In genomic region chr2:43383533-43383932, GRCh38 we compare ENCODE assay signal across 19 cellular contexts.
"Had no signal": no experiment of that assay in that cellular context is flagged by ENCODE, and none has a peak within 500 bp of the region (broad histone marks: within the 10 kb centered on the region; RNA-seq: fewer than 3 reads in every experiment).

No MANE protein-coding gene starts in this region.

- H3K27ac Mint-ChIP-seq: activated CD4-positive, alpha-beta memory T cell treated with anti-CD3 and anti-CD28 coated beads, Interleukin-2, amount 10 ng/mL, durations not matched to agents 7 days and 5 days; activated naive CD4-positive, alpha-beta T cell treated with anti-CD3 and anti-CD28 coated beads, Interleukin-2, amount 50 U/mL, for 72 hours; nephron progenitor cell; stimulated activated naive B cell treated with anti-CD40 and anti-IgM and Interleukin-4, amounts not matched to agents 10 μg/mL and 1 μg/mL and 100 μg/mL, for 72 hours had no signal

- H3K4me3 ChIP-seq: left lung, sigmoid colon, thyroid gland had no signal

- H3K27me3 Mint-ChIP-seq: activated B cell treated with CpG ODN at 0.5 μM for 24 hours; activated CD4-positive, alpha-beta memory T cell treated with anti-CD3 and anti-CD28 coated beads, Interleukin-2, amount 10 ng/mL, durations not matched to agents 7 days and 5 days; stimulated activated naive B cell treated with anti-CD40 and anti-IgM and Interleukin-4, amounts not matched to agents 10 μg/mL and 1 μg/mL and 100 μg/mL, for 72 hours had no signal

- H3K27me3 ChIP-seq: foreskin keratinocyte, left lung, sigmoid colon, thyroid gland had no signal

- DNase-seq: activated B cell treated with CpG ODN at 0.5 μM for 24 hours; activated CD4-positive, alpha-beta memory T cell treated with anti-CD3 and anti-CD28 coated beads, Interleukin-2, amount 10 ng/mL, durations not matched to agents 7 days and 5 days; activated CD4-positive, alpha-beta T cell treated with anti-CD3 and anti-CD28 coated beads for 4 hours; activated CD8-positive, alpha-beta memory T cell treated with anti-CD3 and anti-CD28 coated beads, Interleukin-2, amount 50 U/mL, for 48 hours; activated gamma-delta T cell treated with Interleukin-2 at 50 U/mL for 16 hours; amygdala; foreskin keratinocyte; head of caudate nucleus; left lung; midbrain; nephron progenitor cell; nucleus accumbens; posterior cingulate gyrus; sigmoid colon; stimulated activated CD4-positive, alpha-beta T cell treated with anti-CD3 and anti-CD28 coated beads, Interleukin-4, amount 100 ng/mL, for 24 hours; stimulated activated naive B cell treated with anti-CD40 and anti-IgM and Interleukin-4, amounts not matched to agents 10 μg/mL and 1 μg/mL and 100 μg/mL, for 72 hours; SW 1271; thyroid gland had no signal

- H3K4me1 Mint-ChIP-seq: nephron progenitor cell had no signal

- H3K27ac ChIP-seq: foreskin keratinocyte, left lung, sigmoid colon, thyroid gland had no signal

- H3K9me3 Mint-ChIP-seq: activated CD4-positive, alpha-beta memory T cell treated with anti-CD3 and anti-CD28 coated beads, Interleukin-2, amount 10 ng/mL, durations not matched to agents 7 days and 5 days; activated naive CD4-positive, alpha-beta T cell treated with anti-CD3 and anti-CD28 coated beads, Interleukin-2, amount 50 U/mL, for 72 hours; nephron progenitor cell had no signal

- H3K4me3 Mint-ChIP-seq: activated B cell treated with CpG ODN at 0.5 μM for 24 hours; activated CD4-positive, alpha-beta memory T cell treated with anti-CD3 and anti-CD28 coated beads, Interleukin-2, amount 10 ng/mL, durations not matched to agents 7 days and 5 days; nephron progenitor cell; stimulated activated naive B cell treated with anti-CD40 and anti-IgM and Interleukin-4, amounts not matched to agents 10 μg/mL and 1 μg/mL and 100 μg/mL, for 72 hours had no signal

- H3K36me3 ChIP-seq: left lung, sigmoid colon, thyroid gland had no signal

- ATAC-seq: foreskin keratinocyte; left lung; stimulated activated naive B cell treated with anti-CD40 and anti-IgM and Interleukin-4, amounts not matched to agents 10 μg/mL and 1 μg/mL and 100 μg/mL, for 72 hours had no signal
